1 cellular context compared by ENCODE assay signal in genomic region chr1:235298772-235299513, GRCh38.
TF ChIP-seq lines count a peak whose summit lies in the region.

No MANE protein-coding gene starts in this region.

TF ChIP-seq in WTC11, 78 proteins besides CTCF, POLR2A, EP300 and RAD21 (continued from another document):
- TF ChIP-seq, protein P1, sequence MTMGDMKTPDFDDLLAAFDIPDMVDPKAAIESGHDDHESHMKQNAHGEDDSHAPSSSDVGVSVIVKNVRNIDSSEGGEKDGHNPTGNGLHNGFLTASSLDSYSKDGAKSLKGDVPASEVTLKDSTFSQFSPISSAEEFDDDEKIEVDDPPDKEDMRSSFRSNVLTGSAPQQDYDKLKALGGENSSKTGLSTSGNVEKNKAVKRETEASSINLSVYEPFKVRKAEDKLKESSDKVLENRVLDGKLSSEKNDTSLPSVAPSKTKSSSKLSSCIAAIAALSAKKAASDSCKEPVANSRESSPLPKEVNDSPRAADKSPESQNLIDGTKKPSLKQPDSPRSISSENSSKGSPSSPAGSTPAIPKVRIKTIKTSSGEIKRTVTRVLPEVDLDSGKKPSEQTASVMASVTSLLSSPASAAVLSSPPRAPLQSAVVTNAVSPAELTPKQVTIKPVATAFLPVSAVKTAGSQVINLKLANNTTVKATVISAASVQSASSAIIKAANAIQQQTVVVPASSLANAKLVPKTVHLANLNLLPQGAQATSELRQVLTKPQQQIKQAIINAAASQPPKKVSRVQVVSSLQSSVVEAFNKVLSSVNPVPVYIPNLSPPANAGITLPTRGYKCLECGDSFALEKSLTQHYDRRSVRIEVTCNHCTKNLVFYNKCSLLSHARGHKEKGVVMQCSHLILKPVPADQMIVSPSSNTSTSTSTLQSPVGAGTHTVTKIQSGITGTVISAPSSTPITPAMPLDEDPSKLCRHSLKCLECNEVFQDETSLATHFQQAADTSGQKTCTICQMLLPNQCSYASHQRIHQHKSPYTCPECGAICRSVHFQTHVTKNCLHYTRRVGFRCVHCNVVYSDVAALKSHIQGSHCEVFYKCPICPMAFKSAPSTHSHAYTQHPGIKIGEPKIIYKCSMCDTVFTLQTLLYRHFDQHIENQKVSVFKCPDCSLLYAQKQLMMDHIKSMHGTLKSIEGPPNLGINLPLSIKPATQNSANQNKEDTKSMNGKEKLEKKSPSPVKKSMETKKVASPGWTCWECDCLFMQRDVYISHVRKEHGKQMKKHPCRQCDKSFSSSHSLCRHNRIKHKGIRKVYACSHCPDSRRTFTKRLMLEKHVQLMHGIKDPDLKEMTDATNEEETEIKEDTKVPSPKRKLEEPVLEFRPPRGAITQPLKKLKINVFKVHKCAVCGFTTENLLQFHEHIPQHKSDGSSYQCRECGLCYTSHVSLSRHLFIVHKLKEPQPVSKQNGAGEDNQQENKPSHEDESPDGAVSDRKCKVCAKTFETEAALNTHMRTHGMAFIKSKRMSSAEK (CRISPR knock-in tag; IDR thresholded peaks at IDR 0.05; ENCODE audit: borderline replicate concordance) = no peak
- TF ChIP-seq, protein P2, sequence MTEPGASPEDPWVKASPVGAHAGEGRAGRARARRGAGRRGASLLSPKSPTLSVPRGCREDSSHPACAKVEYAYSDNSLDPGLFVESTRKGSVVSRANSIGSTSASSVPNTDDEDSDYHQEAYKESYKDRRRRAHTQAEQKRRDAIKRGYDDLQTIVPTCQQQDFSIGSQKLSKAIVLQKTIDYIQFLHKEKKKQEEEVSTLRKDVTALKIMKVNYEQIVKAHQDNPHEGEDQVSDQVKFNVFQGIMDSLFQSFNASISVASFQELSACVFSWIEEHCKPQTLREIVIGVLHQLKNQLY (CRISPR knock-in tag; IDR thresholded peaks at IDR 0.05) = no peak
- TF ChIP-seq, protein P3, sequence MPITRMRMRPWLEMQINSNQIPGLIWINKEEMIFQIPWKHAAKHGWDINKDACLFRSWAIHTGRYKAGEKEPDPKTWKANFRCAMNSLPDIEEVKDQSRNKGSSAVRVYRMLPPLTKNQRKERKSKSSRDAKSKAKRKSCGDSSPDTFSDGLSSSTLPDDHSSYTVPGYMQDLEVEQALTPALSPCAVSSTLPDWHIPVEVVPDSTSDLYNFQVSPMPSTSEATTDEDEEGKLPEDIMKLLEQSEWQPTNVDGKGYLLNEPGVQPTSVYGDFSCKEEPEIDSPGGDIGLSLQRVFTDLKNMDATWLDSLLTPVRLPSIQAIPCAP (CRISPR knock-in tag; IDR thresholded peaks at IDR 0.05) = no peak
- TF ChIP-seq, protein P4, sequence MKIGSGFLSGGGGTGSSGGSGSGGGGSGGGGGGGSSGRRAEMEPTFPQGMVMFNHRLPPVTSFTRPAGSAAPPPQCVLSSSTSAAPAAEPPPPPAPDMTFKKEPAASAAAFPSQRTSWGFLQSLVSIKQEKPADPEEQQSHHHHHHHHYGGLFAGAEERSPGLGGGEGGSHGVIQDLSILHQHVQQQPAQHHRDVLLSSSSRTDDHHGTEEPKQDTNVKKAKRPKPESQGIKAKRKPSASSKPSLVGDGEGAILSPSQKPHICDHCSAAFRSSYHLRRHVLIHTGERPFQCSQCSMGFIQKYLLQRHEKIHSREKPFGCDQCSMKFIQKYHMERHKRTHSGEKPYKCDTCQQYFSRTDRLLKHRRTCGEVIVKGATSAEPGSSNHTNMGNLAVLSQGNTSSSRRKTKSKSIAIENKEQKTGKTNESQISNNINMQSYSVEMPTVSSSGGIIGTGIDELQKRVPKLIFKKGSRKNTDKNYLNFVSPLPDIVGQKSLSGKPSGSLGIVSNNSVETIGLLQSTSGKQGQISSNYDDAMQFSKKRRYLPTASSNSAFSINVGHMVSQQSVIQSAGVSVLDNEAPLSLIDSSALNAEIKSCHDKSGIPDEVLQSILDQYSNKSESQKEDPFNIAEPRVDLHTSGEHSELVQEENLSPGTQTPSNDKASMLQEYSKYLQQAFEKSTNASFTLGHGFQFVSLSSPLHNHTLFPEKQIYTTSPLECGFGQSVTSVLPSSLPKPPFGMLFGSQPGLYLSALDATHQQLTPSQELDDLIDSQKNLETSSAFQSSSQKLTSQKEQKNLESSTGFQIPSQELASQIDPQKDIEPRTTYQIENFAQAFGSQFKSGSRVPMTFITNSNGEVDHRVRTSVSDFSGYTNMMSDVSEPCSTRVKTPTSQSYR (CRISPR knock-in tag; IDR thresholded peaks at IDR 0.05) = no peak
- TF ChIP-seq FOXP1 (CRISPR knock-in tag; IDR thresholded peaks at IDR 0.05; ENCODE audit: borderline replicate concordance) (no peak), NFYB (CRISPR knock-in tag; conservative IDR thresholded peaks at IDR 0.05; ENCODE audit: low read depth) (no peak), MYBL2 (CRISPR knock-in tag; IDR thresholded peaks at IDR 0.05) (no peak), ZNF317 (CRISPR knock-in tag; IDR thresholded peaks at IDR 0.05; ENCODE audit: borderline replicate concordance, low read depth) (no peak), ESRRA (CRISPR knock-in tag; IDR thresholded peaks at IDR 0.05; ENCODE audit: borderline replicate concordance) (no peak)
TF ChIP-seq in WTC11: peak in this region for 0.
